In genomic region chr20:20824924-20825584, GRCh38 we compare ENCODE assay signal across 8 cellular contexts.
DNase-seq lines count a peak whose midpoint lies in the region; ATAC-seq and TF ChIP-seq lines count a peak whose summit lies in the region.

No MANE protein-coding gene starts in this region.

- no peak overlapping the region for H3K27ac ChIP-seq in foreskin keratinocyte

- no peak overlapping the region for H3K27ac Mint-ChIP-seq in type B pancreatic cell

- no peak overlapping the region for H3K4me3 ChIP-seq in NT2/D1 (ENCODE audit: insufficient read length, low read depth)

- H3K27me3 ChIP-seq in NT2/D1 (ENCODE audit: insufficient read depth, insufficient read length) (no peaks in the 10 kb centered on the region), foreskin keratinocyte (no peaks in the 10 kb centered on the region)

- DNase-seq in NCI-H1417 (lab: John Stamatoyannopoulos, UW) (peak; percentile 35 to 82 (median 60)), NCI-H1417 treated with DMSO at 0.1 percent for 48 hours (lab: John Stamatoyannopoulos, UW) (no peak), NT2/D1 (ENCODE audit: low read depth, low spot score) (peak; percentile 42), foreskin keratinocyte (peak in 1 of 2 donors; percentile 5), omental fat pad (ENCODE audit: low spot score) (no peak), type B pancreatic cell (ENCODE audit: extremely low spot score, unreplicated experiment) (no peak)
- peak; percentile 42 for DNase-seq in activated T-cell treated with anti-CD3 and anti-CD28 coated beads, Interleukin-2, amount 50 U/mL, for 1 hour

- H3K9me3 Mint-ChIP-seq in type B pancreatic cell = peaks cover 6% of the 10 kb centered on the region

- TF ChIP-seq CTCF in foreskin keratinocyte (conservative IDR thresholded peaks at IDR 0.05) (peak; percentile 68), omental fat pad (IDR thresholded peaks at IDR 0.05) (peak in 2 of 3 donors; percentile 22 to 51), type B pancreatic cell (conservative IDR thresholded peaks at IDR 0.05) (peak; percentile 89)

- peaks cover 11% of the 10 kb centered on the region for H3K4me1 ChIP-seq in NT2/D1 (ENCODE audit: insufficient read depth, insufficient read length)
- no peaks in the 10 kb centered on the region for H3K4me1 ChIP-seq in foreskin keratinocyte

- no peak overlapping the region for H3K4me3 Mint-ChIP-seq in type B pancreatic cell

- peak; percentile 70 for ATAC-seq in HG03460 (IDR thresholded peaks at IDR 0.05; ENCODE audit: unreplicated experiment)
- ATAC-seq in foreskin keratinocyte = peak; percentile 48
- ATAC-seq in omental fat pad (ENCODE audit: low FRiP score) = peak; percentile 63

- H3K36me3 Mint-ChIP-seq in type B pancreatic cell = no peaks in the 10 kb centered on the region

- H3K36me3 ChIP-seq in NT2/D1 (ENCODE audit: insufficient read depth, insufficient read length, low read length) = no peaks in the 10 kb centered on the region

- peaks cover 14% of the 10 kb centered on the region; the same call in 1 of the 2 replicates for H3K9me3 ChIP-seq in NT2/D1 (ENCODE audit: insufficient read depth, low read length)

- H3K9ac ChIP-seq in NT2/D1 (ENCODE audit: insufficient read length, low read depth) = no peak overlapping the region

- peaks cover 58% of the 10 kb centered on the region for H3K27me3 Mint-ChIP-seq in type B pancreatic cell

- H3K4me1 Mint-ChIP-seq in type B pancreatic cell (ENCODE audit: unreplicated experiment) = no peaks in the 10 kb centered on the region

Comparison
In these comparisons a context has a peak if more than half of its experiments do, and no peak if none do; other contexts are left out.
1. DNase-seq: peak in NCI-H1417 (3 of 3), NT2/D1 (single experiment) and activated T-cell treated with anti-CD3 and anti-CD28 coated beads, Interleukin-2, amount 50 U/mL, for 1 hour (single experiment); none in NCI-H1417 treated with DMSO at 0.1 percent for 48 hours (single experiment), omental fat pad (single experiment) and type B pancreatic cell (single experiment).
2. CTCF ChIP-seq: peak in every context shown above with its lines; median percentile 89 in type B pancreatic cell; 68 in foreskin keratinocyte; 36 in omental fat pad.
3. Peak in every context shown above with its lines, with median percentiles within 50 percentile points of each other: ATAC-seq.